In the genomic region with DNA sequence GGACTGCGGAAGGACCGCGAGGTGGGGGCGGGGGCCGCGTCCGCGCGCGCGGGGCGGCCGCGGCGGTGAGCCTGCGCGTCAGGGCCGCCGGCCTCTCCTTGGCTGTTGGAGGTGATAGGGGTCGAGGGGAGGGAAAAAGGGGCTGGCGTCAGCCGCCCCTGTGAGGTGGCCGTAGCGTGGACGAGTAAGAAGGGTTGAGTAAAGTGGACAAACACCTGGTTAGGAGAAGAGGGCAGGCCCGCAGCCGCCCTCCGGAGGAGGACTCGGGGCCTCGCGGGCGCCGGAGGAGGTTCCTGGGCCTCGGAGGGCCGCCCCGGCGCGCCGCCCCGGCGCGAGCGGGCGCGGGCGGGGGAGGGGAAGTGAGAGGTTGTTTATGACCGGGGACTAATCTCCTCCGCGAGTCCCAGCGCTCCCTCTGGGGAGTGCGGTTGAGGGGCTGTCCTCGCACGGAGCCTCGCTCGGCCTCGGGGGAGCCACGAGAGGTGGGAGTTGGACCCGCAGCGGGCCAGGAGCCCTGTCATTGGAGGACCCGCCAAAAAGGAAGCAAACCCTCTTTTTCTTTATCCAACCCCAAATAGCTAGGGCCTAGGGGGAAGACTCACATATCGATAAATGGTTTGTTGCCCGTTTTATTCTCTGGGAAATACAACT, we compare ENCODE assay signal across 2 cellular contexts.
TF ChIP-seq lines count a peak whose summit lies in the region.

No MANE protein-coding gene starts in this region.

TF ChIP-seq in WTC11, 78 proteins besides CTCF, POLR2A, EP300 and RAD21 (continued from another document and continues in another):
- TF ChIP-seq SP1 (CRISPR knock-in tag; conservative IDR thresholded peaks at IDR 0.05) (peak; percentile 83), ZNF396 (CRISPR knock-in tag; IDR thresholded peaks at IDR 0.05; ENCODE audit: borderline replicate concordance) (no peak), OVOL2 (CRISPR knock-in tag; IDR thresholded peaks at IDR 0.05; ENCODE audit: borderline replicate concordance) (no peak), ZNF416 (CRISPR knock-in tag; IDR thresholded peaks at IDR 0.05) (no peak), TEAD4 (CRISPR knock-in tag; IDR thresholded peaks at IDR 0.05) (no peak), NFYB (CRISPR knock-in tag; conservative IDR thresholded peaks at IDR 0.05; ENCODE audit: low read depth) (no peak), ZNF121 (CRISPR knock-in tag; IDR thresholded peaks at IDR 0.05) (no peak), FOXK1 (CRISPR knock-in tag; IDR thresholded peaks at IDR 0.05) (peak; percentile 61; the same call in 1 of the 2 replicates), IRF2 (CRISPR knock-in tag; IDR thresholded peaks at IDR 0.05; ENCODE audit: borderline replicate concordance, low read depth) (no peak), GABPB1 (CRISPR knock-in tag; IDR thresholded peaks at IDR 0.05) (no peak), GRHL2 (CRISPR knock-in tag; IDR thresholded peaks at IDR 0.05; ENCODE audit: insufficient replicate concordance, severe bottlenecking) (no peak), CREM (CRISPR knock-in tag; IDR thresholded peaks at IDR 0.05) (no peak), ZNF317 (CRISPR knock-in tag; IDR thresholded peaks at IDR 0.05; ENCODE audit: borderline replicate concordance, low read depth) (no peak), CREB1 (CRISPR knock-in tag; IDR thresholded peaks at IDR 0.05) (no peak), GTF2I (CRISPR knock-in tag; conservative IDR thresholded peaks at IDR 0.05) (no peak), MLX (CRISPR knock-in tag; IDR thresholded peaks at IDR 0.05) (no peak), SMAD3 (CRISPR knock-in tag; IDR thresholded peaks at IDR 0.05; ENCODE audit: borderline replicate concordance) (no peak), ETV6 (CRISPR knock-in tag; IDR thresholded peaks at IDR 0.05) (no peak), FOXJ3 (CRISPR knock-in tag; IDR thresholded peaks at IDR 0.05; ENCODE audit: borderline replicate concordance) (no peak), JAZF1 (CRISPR knock-in tag; IDR thresholded peaks at IDR 0.05) (no peak)
- TF ChIP-seq, protein P1, sequence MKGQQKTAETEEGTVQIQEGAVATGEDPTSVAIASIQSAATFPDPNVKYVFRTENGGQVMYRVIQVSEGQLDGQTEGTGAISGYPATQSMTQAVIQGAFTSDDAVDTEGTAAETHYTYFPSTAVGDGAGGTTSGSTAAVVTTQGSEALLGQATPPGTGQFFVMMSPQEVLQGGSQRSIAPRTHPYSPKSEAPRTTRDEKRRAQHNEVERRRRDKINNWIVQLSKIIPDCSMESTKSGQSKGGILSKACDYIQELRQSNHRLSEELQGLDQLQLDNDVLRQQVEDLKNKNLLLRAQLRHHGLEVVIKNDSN (CRISPR knock-in tag; IDR thresholded peaks at IDR 0.05): peak; percentile 29; the same call in 1 of the 2 replicates
- TF ChIP-seq, protein P2, sequence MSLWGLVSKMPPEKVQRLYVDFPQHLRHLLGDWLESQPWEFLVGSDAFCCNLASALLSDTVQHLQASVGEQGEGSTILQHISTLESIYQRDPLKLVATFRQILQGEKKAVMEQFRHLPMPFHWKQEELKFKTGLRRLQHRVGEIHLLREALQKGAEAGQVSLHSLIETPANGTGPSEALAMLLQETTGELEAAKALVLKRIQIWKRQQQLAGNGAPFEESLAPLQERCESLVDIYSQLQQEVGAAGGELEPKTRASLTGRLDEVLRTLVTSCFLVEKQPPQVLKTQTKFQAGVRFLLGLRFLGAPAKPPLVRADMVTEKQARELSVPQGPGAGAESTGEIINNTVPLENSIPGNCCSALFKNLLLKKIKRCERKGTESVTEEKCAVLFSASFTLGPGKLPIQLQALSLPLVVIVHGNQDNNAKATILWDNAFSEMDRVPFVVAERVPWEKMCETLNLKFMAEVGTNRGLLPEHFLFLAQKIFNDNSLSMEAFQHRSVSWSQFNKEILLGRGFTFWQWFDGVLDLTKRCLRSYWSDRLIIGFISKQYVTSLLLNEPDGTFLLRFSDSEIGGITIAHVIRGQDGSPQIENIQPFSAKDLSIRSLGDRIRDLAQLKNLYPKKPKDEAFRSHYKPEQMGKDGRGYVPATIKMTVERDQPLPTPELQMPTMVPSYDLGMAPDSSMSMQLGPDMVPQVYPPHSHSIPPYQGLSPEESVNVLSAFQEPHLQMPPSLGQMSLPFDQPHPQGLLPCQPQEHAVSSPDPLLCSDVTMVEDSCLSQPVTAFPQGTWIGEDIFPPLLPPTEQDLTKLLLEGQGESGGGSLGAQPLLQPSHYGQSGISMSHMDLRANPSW (CRISPR knock-in tag; conservative IDR thresholded peaks at IDR 0.05; ENCODE audit: low read depth): no peak; the same call in 1 of the 2 replicates
- TF ChIP-seq, protein P3, sequence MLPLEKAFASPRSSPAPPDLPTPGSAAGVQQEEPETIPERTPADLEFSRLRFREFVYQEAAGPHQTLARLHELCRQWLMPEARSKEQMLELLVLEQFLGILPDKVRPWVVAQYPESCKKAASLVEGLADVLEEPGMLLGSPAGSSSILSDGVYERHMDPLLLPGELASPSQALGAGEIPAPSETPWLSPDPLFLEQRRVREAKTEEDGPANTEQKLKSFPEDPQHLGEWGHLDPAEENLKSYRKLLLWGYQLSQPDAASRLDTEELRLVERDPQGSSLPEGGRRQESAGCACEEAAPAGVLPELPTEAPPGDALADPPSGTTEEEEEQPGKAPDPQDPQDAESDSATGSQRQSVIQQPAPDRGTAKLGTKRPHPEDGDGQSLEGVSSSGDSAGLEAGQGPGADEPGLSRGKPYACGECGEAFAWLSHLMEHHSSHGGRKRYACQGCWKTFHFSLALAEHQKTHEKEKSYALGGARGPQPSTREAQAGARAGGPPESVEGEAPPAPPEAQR (CRISPR knock-in tag; IDR thresholded peaks at IDR 0.05): no peak
- TF ChIP-seq, protein P4, sequence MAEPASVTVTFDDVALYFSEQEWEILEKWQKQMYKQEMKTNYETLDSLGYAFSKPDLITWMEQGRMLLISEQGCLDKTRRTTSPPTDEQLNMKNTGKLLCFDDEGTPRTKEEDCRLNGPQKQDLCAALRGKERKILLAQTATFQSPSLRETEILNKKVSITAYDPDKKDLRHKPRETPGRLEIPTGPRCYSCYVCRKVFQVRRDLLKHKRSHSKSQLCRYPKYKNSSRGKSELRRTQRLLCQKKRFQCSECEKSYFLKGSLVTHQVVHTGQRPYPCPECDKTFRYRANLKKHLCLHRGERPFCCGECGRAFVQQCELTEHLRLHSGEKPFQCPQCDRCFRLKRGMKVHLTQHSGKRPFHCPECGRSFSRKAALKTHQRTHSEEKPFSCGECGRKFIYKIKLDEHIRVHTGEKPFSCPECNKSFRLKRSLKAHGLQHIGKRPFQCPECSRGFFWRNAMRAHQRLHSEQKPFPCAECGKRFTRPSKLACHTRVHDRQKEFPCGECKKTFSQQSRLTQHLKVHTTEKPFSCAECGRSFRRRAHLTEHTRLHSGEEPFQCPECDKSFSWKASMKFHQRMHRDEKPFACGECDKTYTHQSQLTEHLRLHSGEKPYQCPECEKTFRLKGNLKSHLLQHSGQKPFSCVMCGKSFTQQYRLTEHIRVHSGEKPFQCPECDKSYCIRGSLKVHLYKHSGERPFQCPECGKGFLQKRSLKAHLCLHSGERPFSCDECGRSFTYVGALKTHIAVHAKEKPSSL (CRISPR knock-in tag; conservative IDR thresholded peaks at IDR 0.05): no peak

TF ChIP-seq in HepG2, 621 proteins besides CTCF, POLR2A, EP300 and RAD21 (continued from another document and continues in another):
- TF ChIP-seq, protein P5, sequence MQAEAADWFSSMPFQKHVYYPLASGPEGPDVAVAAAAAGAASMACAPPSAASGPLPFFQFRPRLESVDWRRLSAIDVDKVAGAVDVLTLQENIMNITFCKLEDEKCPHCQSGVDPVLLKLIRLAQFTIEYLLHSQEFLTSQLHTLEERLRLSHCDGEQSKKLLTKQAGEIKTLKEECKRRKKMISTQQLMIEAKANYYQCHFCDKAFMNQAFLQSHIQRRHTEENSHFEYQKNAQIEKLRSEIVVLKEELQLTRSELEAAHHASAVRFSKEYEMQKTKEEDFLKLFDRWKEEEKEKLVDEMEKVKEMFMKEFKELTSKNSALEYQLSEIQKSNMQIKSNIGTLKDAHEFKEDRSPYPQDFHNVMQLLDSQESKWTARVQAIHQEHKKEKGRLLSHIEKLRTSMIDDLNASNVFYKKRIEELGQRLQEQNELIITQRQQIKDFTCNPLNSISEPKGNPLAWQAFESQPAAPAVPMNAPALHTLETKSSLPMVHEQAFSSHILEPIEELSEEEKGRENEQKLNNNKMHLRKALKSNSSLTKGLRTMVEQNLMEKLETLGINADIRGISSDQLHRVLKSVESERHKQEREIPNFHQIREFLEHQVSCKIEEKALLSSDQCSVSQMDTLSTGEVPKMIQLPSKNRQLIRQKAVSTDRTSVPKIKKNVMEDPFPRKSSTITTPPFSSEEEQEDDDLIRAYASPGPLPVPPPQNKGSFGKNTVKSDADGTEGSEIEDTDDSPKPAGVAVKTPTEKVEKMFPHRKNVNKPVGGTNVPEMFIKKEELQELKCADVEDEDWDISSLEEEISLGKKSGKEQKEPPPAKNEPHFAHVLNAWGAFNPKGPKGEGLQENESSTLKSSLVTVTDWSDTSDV (CRISPR knock-in tag; IDR thresholded peaks at IDR 0.05): no peak
- TF ChIP-seq, protein P6, sequence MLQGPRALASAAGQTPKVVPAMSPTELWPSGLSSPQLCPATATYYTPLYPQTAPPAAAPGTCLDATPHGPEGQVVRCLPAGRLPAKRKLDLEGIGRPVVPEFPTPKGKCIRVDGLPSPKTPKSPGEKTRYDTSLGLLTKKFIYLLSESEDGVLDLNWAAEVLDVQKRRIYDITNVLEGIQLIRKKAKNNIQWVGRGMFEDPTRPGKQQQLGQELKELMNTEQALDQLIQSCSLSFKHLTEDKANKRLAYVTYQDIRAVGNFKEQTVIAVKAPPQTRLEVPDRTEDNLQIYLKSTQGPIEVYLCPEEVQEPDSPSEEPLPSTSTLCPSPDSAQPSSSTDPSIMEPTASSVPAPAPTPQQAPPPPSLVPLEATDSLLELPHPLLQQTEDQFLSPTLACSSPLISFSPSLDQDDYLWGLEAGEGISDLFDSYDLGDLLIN (CRISPR knock-in tag; IDR thresholded peaks at IDR 0.05; ENCODE audit: borderline replicate concordance): no peak; the same call in 1 of the 2 replicates
- TF ChIP-seq TBX2 (CRISPR knock-in tag; IDR thresholded peaks at IDR 0.05; ENCODE audit: borderline replicate concordance) (peak; percentile 49; the same call in 1 of the 2 replicates), MYNN (CRISPR knock-in tag; IDR thresholded peaks at IDR 0.05; ENCODE audit: low read depth) (0 out of 2 replicates have a peak, but pooled peaks have one; percentile 26), SRF (IDR thresholded peaks at IDR 0.05; ENCODE audit: low read depth, low read length) (no peak), ZNF12 (CRISPR knock-in tag; IDR thresholded peaks at IDR 0.05) (no peak), ATF2 (CRISPR knock-in tag; IDR thresholded peaks at IDR 0.05) (no peak; the same call in 1 of the 2 replicates), NONO (IDR thresholded peaks at IDR 0.05) (no peak), NONO (CRISPR knock-in tag; conservative IDR thresholded peaks at IDR 0.05) (no peak), ZNF335 (CRISPR knock-in tag; IDR thresholded peaks at IDR 0.05) (no peak), IRF2 (CRISPR knock-in tag; IDR thresholded peaks at IDR 0.05) (no peak; the same call in 1 of the 2 replicates)
- TF ChIP-seq, protein P7, sequence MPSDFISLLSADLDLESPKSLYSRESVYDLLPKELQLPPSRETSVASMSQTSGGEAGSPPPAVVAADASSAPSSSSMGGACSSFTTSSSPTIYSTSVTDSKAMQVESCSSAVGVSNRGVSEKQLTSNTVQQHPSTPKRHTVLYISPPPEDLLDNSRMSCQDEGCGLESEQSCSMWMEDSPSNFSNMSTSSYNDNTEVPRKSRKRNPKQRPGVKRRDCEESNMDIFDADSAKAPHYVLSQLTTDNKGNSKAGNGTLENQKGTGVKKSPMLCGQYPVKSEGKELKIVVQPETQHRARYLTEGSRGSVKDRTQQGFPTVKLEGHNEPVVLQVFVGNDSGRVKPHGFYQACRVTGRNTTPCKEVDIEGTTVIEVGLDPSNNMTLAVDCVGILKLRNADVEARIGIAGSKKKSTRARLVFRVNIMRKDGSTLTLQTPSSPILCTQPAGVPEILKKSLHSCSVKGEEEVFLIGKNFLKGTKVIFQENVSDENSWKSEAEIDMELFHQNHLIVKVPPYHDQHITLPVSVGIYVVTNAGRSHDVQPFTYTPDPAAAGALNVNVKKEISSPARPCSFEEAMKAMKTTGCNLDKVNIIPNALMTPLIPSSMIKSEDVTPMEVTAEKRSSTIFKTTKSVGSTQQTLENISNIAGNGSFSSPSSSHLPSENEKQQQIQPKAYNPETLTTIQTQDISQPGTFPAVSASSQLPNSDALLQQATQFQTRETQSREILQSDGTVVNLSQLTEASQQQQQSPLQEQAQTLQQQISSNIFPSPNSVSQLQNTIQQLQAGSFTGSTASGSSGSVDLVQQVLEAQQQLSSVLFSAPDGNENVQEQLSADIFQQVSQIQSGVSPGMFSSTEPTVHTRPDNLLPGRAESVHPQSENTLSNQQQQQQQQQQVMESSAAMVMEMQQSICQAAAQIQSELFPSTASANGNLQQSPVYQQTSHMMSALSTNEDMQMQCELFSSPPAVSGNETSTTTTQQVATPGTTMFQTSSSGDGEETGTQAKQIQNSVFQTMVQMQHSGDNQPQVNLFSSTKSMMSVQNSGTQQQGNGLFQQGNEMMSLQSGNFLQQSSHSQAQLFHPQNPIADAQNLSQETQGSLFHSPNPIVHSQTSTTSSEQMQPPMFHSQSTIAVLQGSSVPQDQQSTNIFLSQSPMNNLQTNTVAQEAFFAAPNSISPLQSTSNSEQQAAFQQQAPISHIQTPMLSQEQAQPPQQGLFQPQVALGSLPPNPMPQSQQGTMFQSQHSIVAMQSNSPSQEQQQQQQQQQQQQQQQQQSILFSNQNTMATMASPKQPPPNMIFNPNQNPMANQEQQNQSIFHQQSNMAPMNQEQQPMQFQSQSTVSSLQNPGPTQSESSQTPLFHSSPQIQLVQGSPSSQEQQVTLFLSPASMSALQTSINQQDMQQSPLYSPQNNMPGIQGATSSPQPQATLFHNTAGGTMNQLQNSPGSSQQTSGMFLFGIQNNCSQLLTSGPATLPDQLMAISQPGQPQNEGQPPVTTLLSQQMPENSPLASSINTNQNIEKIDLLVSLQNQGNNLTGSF (CRISPR knock-in tag; IDR thresholded peaks at IDR 0.05): no peak
- TF ChIP-seq, protein P8, sequence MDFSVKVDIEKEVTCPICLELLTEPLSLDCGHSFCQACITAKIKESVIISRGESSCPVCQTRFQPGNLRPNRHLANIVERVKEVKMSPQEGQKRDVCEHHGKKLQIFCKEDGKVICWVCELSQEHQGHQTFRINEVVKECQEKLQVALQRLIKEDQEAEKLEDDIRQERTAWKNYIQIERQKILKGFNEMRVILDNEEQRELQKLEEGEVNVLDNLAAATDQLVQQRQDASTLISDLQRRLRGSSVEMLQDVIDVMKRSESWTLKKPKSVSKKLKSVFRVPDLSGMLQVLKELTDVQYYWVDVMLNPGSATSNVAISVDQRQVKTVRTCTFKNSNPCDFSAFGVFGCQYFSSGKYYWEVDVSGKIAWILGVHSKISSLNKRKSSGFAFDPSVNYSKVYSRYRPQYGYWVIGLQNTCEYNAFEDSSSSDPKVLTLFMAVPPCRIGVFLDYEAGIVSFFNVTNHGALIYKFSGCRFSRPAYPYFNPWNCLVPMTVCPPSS (IDR thresholded peaks at IDR 0.05): no peak
